23 cellular contexts compared by ENCODE assay signal in the genomic region with DNA sequence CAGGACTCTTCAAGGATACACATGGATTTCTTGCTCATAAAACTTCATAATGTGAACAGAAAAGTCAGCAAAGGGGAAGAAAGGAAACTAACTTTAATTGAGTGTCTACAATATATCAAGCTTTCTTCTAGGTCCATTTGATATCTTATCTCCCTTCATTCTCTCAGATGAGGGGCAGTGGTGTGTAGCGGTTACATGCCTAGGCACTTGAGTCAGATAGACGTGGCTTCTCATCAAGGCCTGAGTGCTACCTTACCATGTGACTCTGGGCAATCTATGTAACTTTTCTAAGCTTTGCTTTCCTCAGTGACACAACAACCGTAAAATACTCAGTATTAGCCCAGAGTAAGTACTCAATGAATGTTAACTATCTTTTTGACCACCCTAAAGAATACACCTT.
"Had no signal": no experiment of that assay in that cellular context is flagged by ENCODE, and none has a peak within 500 bp of the region (broad histone marks: within the 10 kb centered on the region; RNA-seq: fewer than 3 reads in every experiment).

No MANE protein-coding gene starts in this region.

- ATAC-seq: heart left ventricle; left lung; stimulated activated effector memory CD8-positive, alpha-beta T cell treated with anti-CD3 and anti-CD28 coated beads, Interleukin-12 subunit alpha, Interleukin-12 subunit beta, amount 100 ng/mL, for 72 hours; stimulated activated naive CD8-positive, alpha-beta T cell treated with anti-CD3 and anti-CD28 coated beads, Interleukin-15, Interleukin-2, amounts not matched to agents 100 U/mL and 50 U/mL, for 24 hours; upper lobe of right lung had no signal

- H3K36me3 Mint-ChIP-seq: naive B cell; stimulated activated effector memory CD8-positive, alpha-beta T cell treated with anti-CD3 and anti-CD28 coated beads, Interleukin-12 subunit alpha, Interleukin-12 subunit beta, amount 100 ng/mL, for 72 hours had no signal

- H3K4me3 Mint-ChIP-seq: endodermal cell; naive B cell; stimulated activated effector memory CD8-positive, alpha-beta T cell treated with anti-CD3 and anti-CD28 coated beads, Interleukin-12 subunit alpha, Interleukin-12 subunit beta, amount 100 ng/mL, for 72 hours had no signal

- DNase-seq: effector CD4-positive, alpha-beta T cell; endodermal cell; erythroblast; foreskin melanocyte; heart left ventricle; hypothalamus; left lung; mesenchymal stem cell; midbrain; naive B cell; posterior cingulate gyrus; stimulated activated CD4-positive, alpha-beta T cell treated with anti-CD3 and anti-CD28 coated beads, Interleukin-4, amount 100 ng/mL, for 1 hour; stimulated activated CD8-positive, alpha-beta memory T cell treated with anti-CD3 and anti-CD28 coated beads, Interleukin-4, amount 100 ng/mL, for 48 hours; stimulated activated naive CD8-positive, alpha-beta T cell treated with anti-CD3 and anti-CD28 coated beads, Interleukin-15, Interleukin-2, amounts not matched to agents 100 U/mL and 50 U/mL, for 24 hours; testis; upper lobe of right lung had no signal

- H3K27ac ChIP-seq: left lung, neutrophil, testis, upper lobe of right lung, vagina had no signal

- H3K9me3 Mint-ChIP-seq: endodermal cell; naive B cell; stimulated activated effector memory CD8-positive, alpha-beta T cell treated with anti-CD3 and anti-CD28 coated beads, Interleukin-12 subunit alpha, Interleukin-12 subunit beta, amount 100 ng/mL, for 72 hours had no signal

- H3K36me3 ChIP-seq: heart left ventricle, left lung, neutrophil, right atrium auricular region, tibial nerve, upper lobe of right lung, vagina had no signal

- H3K27me3 ChIP-seq: heart left ventricle, left lung, neutrophil, right atrium auricular region, testis, tibial nerve, upper lobe of right lung, vagina had no signal

- H3K4me1 Mint-ChIP-seq: naive B cell; stimulated activated effector memory CD8-positive, alpha-beta T cell treated with anti-CD3 and anti-CD28 coated beads, Interleukin-12 subunit alpha, Interleukin-12 subunit beta, amount 100 ng/mL, for 72 hours had no signal

- H3K27ac Mint-ChIP-seq: endodermal cell; naive B cell; stimulated activated effector memory CD8-positive, alpha-beta T cell treated with anti-CD3 and anti-CD28 coated beads, Interleukin-12 subunit alpha, Interleukin-12 subunit beta, amount 100 ng/mL, for 72 hours had no signal

- H3K9me3 ChIP-seq: heart left ventricle, left lung, neutrophil, right atrium auricular region, testis, tibial nerve, upper lobe of right lung, vagina had no signal

- H3K4me1 ChIP-seq: vagina had no signal

- H3K4me3 ChIP-seq: coronary artery, heart left ventricle, left lung, lung, right atrium auricular region, testis, tibial nerve, upper lobe of right lung, vagina had no signal
